9 cellular contexts compared by ENCODE assay signal in genomic region chr11:1307998-1308744, GRCh38. TPM values are rescaled to one million over a fixed set of nuclear protein-coding genes. Genes with fewer than 3 reads are reported as not detected.
DNase-seq lines count a peak whose midpoint lies in the region; ATAC-seq, FAIRE-seq and TF ChIP-seq lines count a peak whose summit lies in the region.
"Had no signal": no experiment of that assay in that cellular context is flagged by ENCODE, and none has a peak within 500 bp of the region (broad histone marks: within the 10 kb centered on the region; RNA-seq: fewer than 3 reads in every experiment).

No MANE protein-coding gene starts in this region.

- peak overlapping the region; percentile 73 to 76 (median 74) for H3K4me3 ChIP-seq in keratinocyte (ENCODE audit: control insufficient read depth in 2 of 3, extremely low read depth in 1 of 3, insufficient read depth in 2 of 3, low read depth in 1 of 3, low read length in 3 of 3)
- peak overlapping the region; percentile 89 for H3K4me3 ChIP-seq in thymus (ENCODE audit: low read length)

- no peak for TF ChIP-seq CTCF in keratinocyte (optimal IDR thresholded peaks at IDR 0.05 in 1 of 3, IDR thresholded peaks at IDR 0.05 in 1 of 3, conservative IDR thresholded peaks at IDR 0.05 in 1 of 3; ENCODE audit: extremely low read depth in 1 of 3, insufficient read depth in 2 of 3, low read length in 3 of 3)

- peaks cover 7% of the 10 kb centered on the region for H3K27me3 ChIP-seq in keratinocyte (ENCODE audit: control insufficient read depth, extremely low read depth, insufficient read depth, low read length)
- no peaks in the 10 kb centered on the region for H3K27me3 ChIP-seq in thymus (ENCODE audit: control insufficient read depth, insufficient read depth)

- POLR2A ChIA-PET in activated naive CD8-positive, alpha-beta T cell treated with anti-CD3 and anti-CD28 coated beads, Interleukin-2, amount 10 ng/mL, durations not matched to agents 7 days and 5 days (lab: Charles Lee) = interaction anchor here (1.0 kb wide), 1 partner anchor 31 kb away, joined by 5 read pairs; no protein-coding TSS in a partner anchor

- H3K36me3 ChIP-seq in keratinocyte (ENCODE audit: control insufficient read depth in 2 of 2, extremely low read depth in 1 of 2, insufficient read depth in 2 of 2, low read length in 2 of 2) = peaks cover 7 to 13% of the 10 kb centered on the region in 2 experiments
- peaks cover 10% of the 10 kb centered on the region for H3K36me3 ChIP-seq in thymus (ENCODE audit: control insufficient read depth, insufficient read depth)

- no peak overlapping the region for H2AFZ ChIP-seq in keratinocyte (ENCODE audit: control insufficient read depth, low read length)

- peak; percentile 56 for DNase-seq in activated CD8-positive, alpha-beta memory T cell treated with anti-CD3 and anti-CD28 coated beads for 24 hours
- no peak for DNase-seq in activated CD8-positive, alpha-beta memory T cell treated with anti-CD3 and anti-CD28 coated beads, Interleukin-2, amount 50 U/mL, for 4 hours
- no peak for DNase-seq in activated naive CD8-positive, alpha-beta T cell treated with anti-CD3 and anti-CD28 coated beads, Interleukin-2, amount 10 ng/mL, durations not matched to agents 7 days and 5 days
- no peak for DNase-seq in keratinocyte (ENCODE audit: low read depth, low spot score)
- DNase-seq in NCI-H226 = no peak
- DNase-seq in NCI-H2227 (lab: John Stamatoyannopoulos, UW; ENCODE audit: unreplicated experiment) = no peak

- H4K20me1 ChIP-seq in keratinocyte (ENCODE audit: control insufficient read depth, extremely low read depth, insufficient read depth, low read length) = peaks cover 4% of the 10 kb centered on the region

- dilution Hi-C loops in keratinocyte (cut with MboI; ENCODE audit: extremely low pct_ligation_motif_present, low sequenced_read_pairs) = no loop called here

- ATAC-seq in activated naive CD8-positive, alpha-beta T cell treated with anti-CD3 and anti-CD28 coated beads, Interleukin-2, amount 10 ng/mL, durations not matched to agents 7 days and 5 days (ENCODE audit: low read depth) = no peak
- ATAC-seq in HG02981 (IDR thresholded peaks at IDR 0.05; ENCODE audit: unreplicated experiment) = no peak

- peaks cover 6% of the 10 kb centered on the region for H3K27me3 Mint-ChIP-seq in activated naive CD8-positive, alpha-beta T cell treated with anti-CD3 and anti-CD28 coated beads, Interleukin-2, amount 10 ng/mL, durations not matched to agents 7 days and 5 days

- 91% methylated on average over 21 of the region's 21 CpGs for WGBS in thymus

- H3K36me3 Mint-ChIP-seq in activated naive CD8-positive, alpha-beta T cell treated with anti-CD3 and anti-CD28 coated beads, Interleukin-2, amount 10 ng/mL, durations not matched to agents 7 days and 5 days = peaks cover 5% of the 10 kb centered on the region

- peak overlapping the region; percentile 79 for H3K27ac ChIP-seq in keratinocyte (ENCODE audit: control insufficient read depth, insufficient read depth, low read length)
- no peak overlapping the region for H3K27ac ChIP-seq in thymus (ENCODE audit: low read depth)

- H3K9me3 ChIP-seq in keratinocyte (ENCODE audit: control insufficient read depth, low read depth, low read length) = peaks cover 6% of the 10 kb centered on the region
- no peaks in the 10 kb centered on the region for H3K9me3 ChIP-seq in thymus (ENCODE audit: control insufficient read depth)

- H3K9me1 ChIP-seq in keratinocyte (ENCODE audit: control insufficient read depth, extremely low read depth, insufficient read depth, low read length) = peaks cover 4% of the 10 kb centered on the region

- FAIRE-seq in keratinocyte (lab: Jason Lieb, UNC) = peak; percentile 36
- FAIRE-seq: G401.6 had no signal

- peaks cover 7% of the 10 kb centered on the region for H3K9me3 Mint-ChIP-seq in activated naive CD8-positive, alpha-beta T cell treated with anti-CD3 and anti-CD28 coated beads, Interleukin-2, amount 10 ng/mL, durations not matched to agents 7 days and 5 days

- H3K27ac Mint-ChIP-seq in activated naive CD8-positive, alpha-beta T cell treated with anti-CD3 and anti-CD28 coated beads, Interleukin-2, amount 10 ng/mL, durations not matched to agents 7 days and 5 days = peak overlapping the region; percentile 62

- peak overlapping the region; percentile 99 for H3K4me2 ChIP-seq in keratinocyte (ENCODE audit: control insufficient read depth, extremely low read depth, insufficient read depth, low read depth, low read length)

- peak overlapping the region; percentile 63 for H3K9ac ChIP-seq in keratinocyte (ENCODE audit: control insufficient read depth, extremely low read depth, insufficient read depth, low read length)

- peak overlapping the region; percentile 61 for H3K4me3 Mint-ChIP-seq in activated naive CD8-positive, alpha-beta T cell treated with anti-CD3 and anti-CD28 coated beads, Interleukin-2, amount 10 ng/mL, durations not matched to agents 7 days and 5 days

- H3K4me1 ChIP-seq in keratinocyte (ENCODE audit: control insufficient read depth, extremely low read depth, insufficient read depth, low read length) (peaks cover 51% of the 10 kb centered on the region), thymus (ENCODE audit: control insufficient read depth, insufficient read depth, low read length) (peaks cover 23% of the 10 kb centered on the region)

- H3K79me2 ChIP-seq in keratinocyte (ENCODE audit: control insufficient read depth, insufficient read depth, low read length) = peaks cover 54% of the 10 kb centered on the region

- H3K4me1 Mint-ChIP-seq in activated naive CD8-positive, alpha-beta T cell treated with anti-CD3 and anti-CD28 coated beads, Interleukin-2, amount 10 ng/mL, durations not matched to agents 7 days and 5 days = peaks cover 29% of the 10 kb centered on the region

RNA-seq across cellular contexts. Expression of gene TOLLIP, which starts 1.3 kb away (rescaled TPM):
- total RNA-seq in activated naive CD8-positive, alpha-beta T cell treated with anti-CD3 and anti-CD28 coated beads, Interleukin-2, amount 10 ng/mL, durations not matched to agents 7 days and 5 days = 10 to 100 TPM; 36.7 to 37.5 TPM
- polyA plus RNA-seq in keratinocyte (40.2 to 89.3 TPM (median 73.8 TPM) in 3 replicates), thymus (25.4 TPM)
- 42.4 TPM for polyA plus RNA-seq in keratinocyte (2011; ENCODE audit: low read depth)
- 59.4 and 104 TPM in 2 replicates for polyA plus RNA-seq in keratinocyte (2011; cell fraction: cytosol; rRNA removed)
- polyA plus RNA-seq in keratinocyte (2011; cell fraction: nucleus; rRNA removed) = 61.6 and 80.3 TPM in 2 replicates
- polyA plus RNA-seq in keratinocyte (2012; ENCODE audit: low replicate concordance) = 67.5 and 77.7 TPM in 2 replicates
- 69.0 to 167 TPM (median 81.6 TPM) in 3 replicates for polyA minus RNA-seq in keratinocyte
- 104 TPM for polyA minus RNA-seq in keratinocyte (2011; cell fraction: cytosol; rRNA and poly(A)+ RNA removed)
- 34.6 and 41.6 TPM in 2 replicates for polyA minus RNA-seq in keratinocyte (2011; cell fraction: nucleus; rRNA and poly(A)+ RNA removed)
